18 cellular contexts compared by ENCODE assay signal in the genomic region with DNA sequence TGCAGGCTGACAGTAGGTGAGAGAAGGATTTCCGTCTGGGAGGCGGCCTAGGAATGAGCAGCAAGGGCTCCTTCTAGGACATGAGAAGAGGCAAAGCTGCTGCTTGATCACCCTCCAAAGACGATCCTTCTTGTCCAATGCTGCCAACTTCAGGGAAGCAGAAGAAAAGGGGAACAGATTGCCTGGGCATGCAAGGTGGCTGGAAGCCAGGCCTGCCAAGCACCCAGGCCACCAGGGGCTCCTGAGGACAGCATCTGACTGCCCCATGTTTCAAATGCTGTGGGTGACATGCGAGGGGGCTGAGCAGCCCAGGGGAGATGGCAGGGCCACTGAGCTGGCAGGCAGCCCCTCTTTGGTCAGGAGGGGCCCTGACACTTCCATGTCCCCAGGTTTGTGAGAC. TPM values are rescaled to one million over a fixed set of nuclear protein-coding genes. Genes with fewer than 3 reads are reported as not detected.
A peak's percentile ranks its signal among the peaks of the same experiment; 100 is the strongest.
DNase-seq lines count a peak whose midpoint lies in the region; ATAC-seq, FAIRE-seq and TF ChIP-seq lines count a peak whose summit lies in the region.
"Had no signal": no experiment of that assay in that cellular context is flagged by ENCODE, and none has a peak within 500 bp of the region (broad histone marks: within the 10 kb centered on the region; RNA-seq: fewer than 3 reads in every experiment).

No MANE protein-coding gene starts in this region.

- H3K4me3 ChIP-seq in skeletal muscle tissue (ENCODE audit: low read length in 3 of 3), result peak overlapping the region in 1 of 3 donors; percentile 19
- H3K4me3 ChIP-seq: K562, SJSA1 had no signal

- H3K4me1 Mint-ChIP-seq in chondrocyte (ENCODE audit: low read depth), result no peaks in the 10 kb centered on the region
- H3K4me1 Mint-ChIP-seq: CD8-positive, alpha-beta memory T cell had no signal

- H3K4me3 Mint-ChIP-seq in chondrocyte (ENCODE audit: unreplicated experiment), result no peak overlapping the region
- H3K4me3 Mint-ChIP-seq: CD8-positive, alpha-beta memory T cell; HFFc6 had no signal

- peak overlapping the region in 1 of 3 donors; percentile 62 for H3K9ac ChIP-seq in skeletal muscle tissue (ENCODE audit: low read depth in 1 of 3, low read length in 3 of 3)

- DNase-seq in left cardiac atrium (peak; percentile 22), cardiac septum (ENCODE audit: low spot score) (no peak), chondrocyte (ENCODE audit: low spot score) (peak; percentile 58), myocyte (ENCODE audit: low read depth) (peak; percentile 8), urothelium cell line (ENCODE audit: low spot score) (no peak)
- DNase-seq in activated naive CD4-positive, alpha-beta T cell treated with anti-CD3 and anti-CD28 coated beads, Interleukin-2, amount 50 U/mL, for 16 hours, result no peak
- DNase-seq: CD8-positive, alpha-beta memory T cell; DMS79 treated with DMSO at 0.1 percent for 48 hours; HFFc6; MV-4-11; NCI-H187 treated with DMSO at 0.1 percent for 48 hours; NCI-H226; NCI-H524 treated with DMSO at 0.1 percent for 48 hours had no signal

- H3K4me1 ChIP-seq in skeletal muscle tissue (ENCODE audit: control insufficient read depth in 3 of 3, insufficient read depth in 3 of 3, low read length in 3 of 3), result peaks cover 58 to 67% (median 60%) of the 10 kb centered on the region in 3 donors
- H3K4me1 ChIP-seq: SJSA1 had no signal

- no peak for ATAC-seq in left cardiac atrium
- no peak for ATAC-seq in GM21717 (IDR thresholded peaks at IDR 0.05; ENCODE audit: unreplicated experiment)
- ATAC-seq: K562 had no signal

- no peak overlapping the region for H3K27ac Mint-ChIP-seq in chondrocyte (ENCODE audit: unreplicated experiment)
- H3K27ac Mint-ChIP-seq: CD8-positive, alpha-beta memory T cell; HFFc6 had no signal

- no peaks in the 10 kb centered on the region for H3K36me3 Mint-ChIP-seq in chondrocyte (ENCODE audit: low read depth)
- H3K36me3 Mint-ChIP-seq: CD8-positive, alpha-beta memory T cell had no signal

- no peaks in the 10 kb centered on the region for H3K9me3 ChIP-seq in skeletal muscle tissue (ENCODE audit: control insufficient read depth in 3 of 3, low read length in 3 of 3)
- H3K9me3 ChIP-seq: SJSA1 had no signal

- peaks cover 0 to 4% (median 3%) of the 10 kb centered on the region in 3 donors for H3K36me3 ChIP-seq in skeletal muscle tissue (ENCODE audit: control insufficient read depth in 3 of 3, insufficient read depth in 3 of 3, low read length in 3 of 3)
- H3K36me3 ChIP-seq: SJSA1 had no signal

- FAIRE-seq in urothelium cell line (lab: Jason Lieb, UNC), result no peak
- FAIRE-seq: H54, K562 had no signal

- no peaks in the 10 kb centered on the region for H3K27me3 ChIP-seq in skeletal muscle tissue (ENCODE audit: control insufficient read depth in 3 of 3, insufficient read depth in 3 of 3, low read length in 3 of 3)
- H3K27me3 ChIP-seq: SJSA1 had no signal

- no peaks in the 10 kb centered on the region for H3K9me3 Mint-ChIP-seq in chondrocyte (ENCODE audit: low read depth)
- H3K9me3 Mint-ChIP-seq: HFFc6 had no signal

- no peak for TF ChIP-seq CTCF in chondrocyte (IDR thresholded peaks at IDR 0.05)

- intact Hi-C loops in left cardiac atrium (cut with DNase I) (no loop called here), cardiac septum (cut with DNase I) (no loop called here)

- peak overlapping the region; percentile 57 for H3K27ac ChIP-seq in skeletal muscle tissue (ENCODE audit: low read depth, low read length)
- H3K27ac ChIP-seq: SJSA1 had no signal

- peaks cover 15% of the 10 kb centered on the region for H3K27me3 Mint-ChIP-seq in chondrocyte (ENCODE audit: low read depth)

RNA-seq across cellular contexts. Expression of gene GRIP2, which starts 3.3 kb away (rescaled TPM):
- total RNA-seq in left cardiac atrium, result 10 to 100 TPM; 18.2 to 19.8 TPM
- 67.8 TPM for total RNA-seq in cardiac septum
- total RNA-seq in chondrocyte, result 0.20 to 0.63 TPM in 2 of 3 replicates, not detected in the other
- total RNA-seq in myocyte, result 6.6 and 11.8 TPM in 2 replicates
- 4.5 TPM for polyA plus RNA-seq in myocyte (2012)
- total RNA-seq in skeletal muscle tissue, result 8.9 TPM
- total RNA-seq: CD8-positive, alpha-beta memory T cell; K562 had no signal
- polyA plus RNA-seq: CD8-positive, alpha-beta memory T cell had no signal

Comparison
In these comparisons a context has a peak if more than half of its experiments do, and no peak if none do; other contexts are left out.
1. DNase-seq: peak in left cardiac atrium (single experiment), chondrocyte (single experiment) and myocyte (single experiment); none in cardiac septum (single experiment), urothelium cell line (single experiment) and activated naive CD4-positive, alpha-beta T cell treated with anti-CD3 and anti-CD28 coated beads, Interleukin-2, amount 50 U/mL, for 16 hours (single experiment).